Comparison of ENCODE assay signal across 1 cellular context in genomic region chr6:85580878-85581267, GRCh38.
TF ChIP-seq lines count a peak whose summit lies in the region.

No MANE protein-coding gene starts in this region.

TF ChIP-seq in K562, 482 proteins besides CTCF, POLR2A, EP300 and RAD21 (continued from another document and continues in another):
- TF ChIP-seq BRD9 (IDR thresholded peaks at IDR 0.05; ENCODE audit: low read depth, partially characterized antibody): no peak
- no peak for TF ChIP-seq DEAF1 (CRISPR knock-in tag; IDR thresholded peaks at IDR 0.05)
- TF ChIP-seq SIN3A (IDR thresholded peaks at IDR 0.05; ENCODE audit: borderline replicate concordance in 2 of 2, control insufficient read depth in 1 of 2, low read depth in 2 of 2, low read length in 2 of 2): no peak
- no peak for TF ChIP-seq HMGN3 (IDR thresholded peaks at IDR 0.05; ENCODE audit: borderline replicate concordance, extremely low read depth, insufficient read length, low read depth, low read length)
- TF ChIP-seq ZKSCAN1 (IDR thresholded peaks at IDR 0.05; ENCODE audit: low read depth, low read length): 0 out of 2 replicates have a peak, but pooled peaks have one; percentile 43
- TF ChIP-seq ZNF143 (CRISPR knock-in tag; IDR thresholded peaks at IDR 0.05): no peak
- TF ChIP-seq CBX1 (IDR thresholded peaks at IDR 0.05; ENCODE audit: low read depth): no peak
- TF ChIP-seq POLR2B (IDR thresholded peaks at IDR 0.05; ENCODE audit: low read depth, partially characterized antibody): no peak
- TF ChIP-seq DMBX1 (CRISPR knock-in tag; IDR thresholded peaks at IDR 0.05; ENCODE audit: borderline replicate concordance): no peak
- TF ChIP-seq NFIC (IDR thresholded peaks at IDR 0.05): peak; percentile 76
- peak in 1 of 2 experiments; percentile 28 for TF ChIP-seq E2F6 (IDR thresholded peaks at IDR 0.05; ENCODE audit: borderline replicate concordance in 1 of 2, extremely low read depth in 1 of 2, insufficient read depth in 1 of 2, insufficient read length in 1 of 2, low read depth in 1 of 2, low read length in 1 of 2, poor library complexity in 1 of 2, severe bottlenecking in 1 of 2)
- peak; percentile 70 for TF ChIP-seq MAFK (IDR thresholded peaks at IDR 0.05; ENCODE audit: low read length)
- TF ChIP-seq ETV1 (tag; conservative IDR thresholded peaks at IDR 0.05; ENCODE audit: low read depth): no peak
- peak; percentile 53 for TF ChIP-seq SMARCA4 (IDR thresholded peaks at IDR 0.05)
- no peak for TF ChIP-seq GABPA (tag; conservative IDR thresholded peaks at IDR 0.05; ENCODE audit: low read depth)
- no peak for TF ChIP-seq ZMIZ1 (IDR thresholded peaks at IDR 0.05; ENCODE audit: low read depth in 2 of 2, low read length in 2 of 2)
- TF ChIP-seq TAF9B (IDR thresholded peaks at IDR 0.05; ENCODE audit: partially characterized antibody): no peak
- no peak for TF ChIP-seq ID3 (CRISPR knock-in tag; IDR thresholded peaks at IDR 0.05)
- no peak for TF ChIP-seq ID3 (tag; IDR thresholded peaks at IDR 0.05)
- TF ChIP-seq GABPB1 (CRISPR knock-in tag; IDR thresholded peaks at IDR 0.05): no peak
- no peak for TF ChIP-seq MYBL2 (IDR thresholded peaks at IDR 0.05; ENCODE audit: low read depth)
- TF ChIP-seq MYBL2 (CRISPR knock-in tag; IDR thresholded peaks at IDR 0.05; ENCODE audit: borderline replicate concordance): no peak
- no peak for TF ChIP-seq RBBP5 (IDR thresholded peaks at IDR 0.05; ENCODE audit: borderline replicate concordance, insufficient read depth, low read length, poor library complexity, severe bottlenecking)
- TF ChIP-seq E2F4 (CRISPR knock-in tag; IDR thresholded peaks at IDR 0.05; ENCODE audit: low read depth): no peak
- TF ChIP-seq NR4A1 (CRISPR knock-in tag; IDR thresholded peaks at IDR 0.05): no peak
- TF ChIP-seq NR4A1 (tag; IDR thresholded peaks at IDR 0.05): no peak
- no peak for TF ChIP-seq ZKSCAN8 (CRISPR knock-in tag; IDR thresholded peaks at IDR 0.05)
- no peak for TF ChIP-seq ZNF274 (IDR thresholded peaks at IDR 0.05; ENCODE audit: borderline replicate concordance, low read depth, low read length)
- no peak for TF ChIP-seq HDAC6 (IDR thresholded peaks at IDR 0.05; ENCODE audit: low read depth, low read length)
- TF ChIP-seq ZNF408 (CRISPR knock-in tag; IDR thresholded peaks at IDR 0.05; ENCODE audit: low read depth): no peak
- TF ChIP-seq BCL6 (CRISPR knock-in tag; IDR thresholded peaks at IDR 0.05): no peak
- no peak for TF ChIP-seq ZNF407 (IDR thresholded peaks at IDR 0.05; ENCODE audit: low read depth)
- no peak for TF ChIP-seq MED1 (CRISPR knock-in tag; IDR thresholded peaks at IDR 0.05; ENCODE audit: borderline replicate concordance)
- TF ChIP-seq ZNF431 (CRISPR knock-in tag; IDR thresholded peaks at IDR 0.05): no peak
- no peak for TF ChIP-seq ERF (CRISPR knock-in tag; IDR thresholded peaks at IDR 0.05)
- TF ChIP-seq TCF15 (CRISPR knock-in tag; IDR thresholded peaks at IDR 0.05): no peak
- no peak for TF ChIP-seq MEF2A (IDR thresholded peaks at IDR 0.05; ENCODE audit: control insufficient read depth, low read depth, low read length)
- TF ChIP-seq GABPB2 (CRISPR knock-in tag; conservative IDR thresholded peaks at IDR 0.05): no peak
- TF ChIP-seq HCFC1 (IDR thresholded peaks at IDR 0.05; ENCODE audit: low read depth, low read length): no peak
- no peak for TF ChIP-seq SP1 (CRISPR knock-in tag; IDR thresholded peaks at IDR 0.05)
- no peak for TF ChIP-seq TCF3 (CRISPR knock-in tag; IDR thresholded peaks at IDR 0.05)
- no peak for TF ChIP-seq AFF1 (IDR thresholded peaks at IDR 0.05; ENCODE audit: low read depth in 1 of 2, partially characterized antibody in 2 of 2)
- TF ChIP-seq ZNF184 (CRISPR knock-in tag; IDR thresholded peaks at IDR 0.05): no peak
- TF ChIP-seq CC2D1A (IDR thresholded peaks at IDR 0.05): peak; percentile 70; the same call in 1 of the 2 replicates
